27 cellular contexts compared by ENCODE assay signal in the genomic region with DNA sequence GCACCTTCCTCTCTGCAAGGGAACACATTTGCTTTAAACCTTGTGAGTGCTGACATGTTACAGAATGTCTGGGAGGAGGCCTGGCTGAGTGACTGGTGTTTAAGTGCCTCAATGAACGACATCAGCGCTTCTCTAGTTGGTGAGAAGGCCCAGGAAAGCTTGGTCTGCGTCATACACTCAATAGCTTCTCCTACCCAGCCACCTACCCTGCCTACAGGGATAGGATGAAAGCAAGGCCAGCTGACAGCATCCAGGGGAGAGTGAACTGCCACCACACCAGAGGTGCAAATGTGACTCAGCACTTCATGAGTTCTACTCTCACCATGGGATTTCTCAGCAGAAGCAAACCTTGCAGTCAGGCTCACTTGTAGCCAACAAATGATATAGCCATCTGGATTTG. TPM values are rescaled to one million over a fixed set of nuclear protein-coding genes. Genes with fewer than 3 reads are reported as not detected.
DNase-seq lines count a peak whose midpoint lies in the region; ATAC-seq, FAIRE-seq and TF ChIP-seq lines count a peak whose summit lies in the region.
"Had no signal": no experiment of that assay in that cellular context is flagged by ENCODE, and none has a peak within 500 bp of the region (broad histone marks: within the 10 kb centered on the region; RNA-seq: fewer than 3 reads in every experiment).

No MANE protein-coding gene starts in this region.

- peak overlapping the region in 1 of 2 donors; percentile 9 for H3K27ac Mint-ChIP-seq in natural killer cell

- CTCF ChIA-PET in K562 (lab: Yijun Ruan, JAX; ENCODE audit: low intra/inter-chr PET ratio), result no interaction called here

- H2AFZ ChIP-seq in K562 (ENCODE audit: low read depth, low read length) (no peak overlapping the region), osteoblast (ENCODE audit: low read length) (no peak overlapping the region)

- H3K4me2 ChIP-seq in K562 (ENCODE audit: insufficient read depth, low read length), result no peak overlapping the region
- no peak overlapping the region for H3K4me2 ChIP-seq in osteoblast (ENCODE audit: insufficient read depth, low read length)
- H3K4me2 ChIP-seq: BLaER1 had no signal

- no peak overlapping the region for H3K4me3 Mint-ChIP-seq in natural killer cell
- H3K4me3 Mint-ChIP-seq: activated B cell treated with CpG ODN at 0.5 μM for 24 hours, nephron had no signal

- intact Hi-C loops in Right ventricle myocardium inferior (cut with DNase I), result no loop called here
- intact Hi-C loops in K562 (cut with micrococcal nuclease), result no loop called here
- intact Hi-C loops in natural killer cell (cut with micrococcal nuclease), result no loop called here

- H4K20me1 ChIP-seq in K562 (replicated peaks; ENCODE audit: control insufficient read depth, insufficient read depth, low read length) (no peaks in the 10 kb centered on the region), osteoblast (ENCODE audit: insufficient read depth, low read length) (no peaks in the 10 kb centered on the region)

- peaks cover 33% of the 10 kb centered on the region for H3K36me3 ChIP-seq in cardiac muscle cell
- peaks cover 62% of the 10 kb centered on the region for H3K36me3 ChIP-seq in K562 (ENCODE audit: control insufficient read depth, insufficient read depth, low read length)
- peaks cover 60% of the 10 kb centered on the region for H3K36me3 ChIP-seq in osteoblast (ENCODE audit: insufficient read depth, low read length)
- H3K36me3 ChIP-seq: ovary had no signal

- TF ChIP-seq RAD21 in K562 (CRISPR knock-in tag; conservative IDR thresholded peaks at IDR 0.05 in 1 of 2, IDR thresholded peaks at IDR 0.05 in 1 of 2), result no peak

- H3K9me3 ChIP-seq in cardiac muscle cell (ENCODE audit: low read depth) (no peaks in the 10 kb centered on the region), K562 (replicated peaks; ENCODE audit: control insufficient read depth, insufficient read depth, low read depth, low read length) (no peaks in the 10 kb centered on the region), osteoblast (ENCODE audit: low read depth, low read length) (no peaks in the 10 kb centered on the region)
- H3K9me3 ChIP-seq: BLaER1, gastroesophageal sphincter, lower lobe of right lung, ovary, SJCRH30, testis had no signal

- H3K27me3 Mint-ChIP-seq in natural killer cell (ENCODE audit: low read depth in 2 of 2), result no peaks in the 10 kb centered on the region
- H3K27me3 Mint-ChIP-seq: activated B cell treated with CpG ODN at 0.5 μM for 24 hours had no signal

- no peaks in the 10 kb centered on the region for H3K9me3 Mint-ChIP-seq in natural killer cell
- H3K9me3 Mint-ChIP-seq: activated B cell treated with CpG ODN at 0.5 μM for 24 hours, nephron had no signal

- H3K27ac ChIP-seq in cardiac muscle cell (peak overlapping the region; percentile 33), K562 (ENCODE audit: extremely low read depth, low read depth, low read length) (no peak overlapping the region; the same call in 2 of the 3 replicates), osteoblast (ENCODE audit: low read depth, low read length) (no peak overlapping the region)
- H3K27ac ChIP-seq: BLaER1, gastroesophageal sphincter, lower lobe of right lung, ovary, SJCRH30, testis had no signal

- H3K79me2 ChIP-seq in K562 (ENCODE audit: control insufficient read depth, insufficient read depth, low read length) (no peaks in the 10 kb centered on the region), osteoblast (ENCODE audit: insufficient read depth, low read length) (no peaks in the 10 kb centered on the region)

- DNase-seq in cardiac muscle cell (ENCODE audit: low read depth in 1 of 2, low spot score in 1 of 2) (peak in 1 of 2 donors; percentile 86), Right ventricle myocardium inferior (ENCODE audit: missing footprints) (no peak), HTR-8/SVneo (ENCODE audit: insufficient read length, low spot score) (no peak), K562 (ENCODE audit: extremely low read depth in 1 of 4, low spot score in 3 of 4) (peak in 1 of 4 experiments; percentile 17), osteoblast (ENCODE audit: insufficient read length, low spot score, missing footprints) (peak; percentile 82), natural killer cell (no peak)
- DNase-seq: activated B cell treated with CpG ODN at 0.5 μM for 24 hours; activated CD4-positive, alpha-beta T cell treated with anti-CD3 and anti-CD28 coated beads, Interleukin-2, amount 50 U/mL, for 48 hours; activated gamma-delta T cell; DMS153; H7; IMR-90; lower lobe of right lung; NCI-H1048; NCI-H1694 treated with DMSO at 0.1 percent for 48 hours; NCI-H446 treated with DMSO at 0.1 percent for 48 hours; ovary; SJCRH30; stimulated activated CD4-positive, alpha-beta T cell treated with anti-CD3 and anti-CD28 coated beads, Interleukin-15, amount 100 ng/mL, for 24 hours; stimulated activated naive CD4-positive, alpha-beta T cell; SW 1271; testis had no signal

- 83% methylated on average over 3 of the region's 3 CpGs for WGBS in K562 (ENCODE audit: insufficient coverage, low coverage, missing lambda C conversion rate)

- ATAC-seq in Right ventricle myocardium inferior, result no peak
- ATAC-seq in K562, result peak; percentile 48
- ATAC-seq in natural killer cell, result no peak
- ATAC-seq in HG03469 (IDR thresholded peaks at IDR 0.05; ENCODE audit: unreplicated experiment), result no peak
- no peak for ATAC-seq in GM18511 (IDR thresholded peaks at IDR 0.05; ENCODE audit: unreplicated experiment)
- ATAC-seq: gastroesophageal sphincter, lower lobe of right lung had no signal

- H3K4me1 Mint-ChIP-seq in natural killer cell, result peaks cover 3 to 4% of the 10 kb centered on the region in 2 donors
- H3K4me1 Mint-ChIP-seq: activated B cell treated with CpG ODN at 0.5 μM for 24 hours, nephron had no signal

- BruUV-seq in K562 (replicated peaks; lab: Mats Ljungman, UMichigan), result no TSS peak

- peaks cover 5% of the 10 kb centered on the region for H3K4me1 ChIP-seq in cardiac muscle cell (ENCODE audit: low read depth)
- no peaks in the 10 kb centered on the region for H3K4me1 ChIP-seq in K562 (replicated peaks in 1 of 2; ENCODE audit: control insufficient read depth in 2 of 2, insufficient read depth in 2 of 2, low read length in 2 of 2)
- no peaks in the 10 kb centered on the region for H3K4me1 ChIP-seq in osteoblast (ENCODE audit: insufficient read depth, low read length)
- H3K4me1 ChIP-seq: BLaER1, gastroesophageal sphincter, lower lobe of right lung, SJCRH30, testis had no signal

- no peak overlapping the region for H3K9ac ChIP-seq in K562 (ENCODE audit: insufficient read depth in 1 of 2, low read depth in 2 of 2, low read length in 2 of 2)
- H3K9ac ChIP-seq: BLaER1 had no signal

- no peak for TF ChIP-seq POLR2A in K562 (conservative IDR thresholded peaks at IDR 0.05)

- POLR2A ChIA-PET in K562 (lab: Yijun Ruan, JAX), result interaction anchor here (0.6 to 1.1 kb wide), 2 partner anchors 9 to 57 kb away, joined by 3 read pairs; no protein-coding TSS in a partner anchor

- H3K27me3 ChIP-seq in cardiac muscle cell (no peaks in the 10 kb centered on the region), K562 (ENCODE audit: control insufficient read depth in 2 of 2, insufficient read depth in 2 of 2, low read length in 2 of 2) (no peaks in the 10 kb centered on the region), osteoblast (ENCODE audit: insufficient read depth, low read length) (no peaks in the 10 kb centered on the region)
- H3K27me3 ChIP-seq: BLaER1, gastroesophageal sphincter, ovary, SJCRH30, testis had no signal

- FAIRE-seq in HTR-8/SVneo (lab: Jason Lieb, UNC) (peak; percentile 28), K562 (lab: Jason Lieb, UNC) (peak; percentile 15)

- no peaks in the 10 kb centered on the region for H3K9me1 ChIP-seq in K562 (ENCODE audit: control insufficient read depth, insufficient read depth, low read length)

- TF ChIP-seq EP300 in K562 (IDR thresholded peaks at IDR 0.05; ENCODE audit: low read length), result no peak

- H3K36me3 Mint-ChIP-seq in natural killer cell, result peaks cover 32% of the 10 kb centered on the region

- in situ Hi-C loops in K562 (cut with MboI), result no loop called here

- no peak overlapping the region for H3K4me3 ChIP-seq in cardiac muscle cell
- no peak overlapping the region for H3K4me3 ChIP-seq in K562
- no peak overlapping the region for H3K4me3 ChIP-seq in osteoblast (ENCODE audit: insufficient read depth, low read length)
- H3K4me3 ChIP-seq: BLaER1, gastroesophageal sphincter, lower lobe of right lung, ovary, SJCRH30, testis had no signal

- TF ChIP-seq CTCF in cardiac muscle cell (IDR thresholded peaks at IDR 0.05; ENCODE audit: low read depth, low read length) (no peak), K562 (IDR thresholded peaks at IDR 0.05 in 2 of 3, conservative IDR thresholded peaks at IDR 0.05 in 1 of 3; ENCODE audit: insufficient read depth in 2 of 3, low read depth in 1 of 3, low read length in 3 of 3) (no peak), osteoblast (IDR thresholded peaks at IDR 0.05; ENCODE audit: extremely low read depth, low read depth, low read length) (no peak), natural killer cell (IDR thresholded peaks at IDR 0.05) (no peak)

RNA-seq across cellular contexts. Expression of a gene that starts 31.7 kb away (rescaled TPM):
- total RNA-seq in cardiac muscle cell (154 and 198 TPM in 2 replicates), Right ventricle myocardium inferior (34.8 TPM), K562 (2014; rRNA removed) (75.5 and 77.8 TPM in 2 replicates), K562 (2014; rRNA removed; fragmentation: Illumina TruSeq; extraction: Trizol) (66.2 and 69.2 TPM in 2 replicates), K562 (2015; rRNA removed; fragmentation: Illumina TruSeq; extraction: Trizol) (79.1 and 90.5 TPM in 2 replicates), K562 (2021) (55.2 and 56.5 TPM in 2 replicates), osteoblast (22.4 and 26.1 TPM in 2 replicates), natural killer cell (100 to 1,000 TPM in 1 of 3 donors, 10 to 100 TPM in 2; 57.9 to 137 (median 64.7) TPM)
- polyA plus RNA-seq in cardiac muscle cell (118 and 137 TPM in 2 replicates), K562 (2011; rRNA removed) (75.3 and 76.3 TPM in 2 replicates), K562 (2014; fragmentation: Illumina TruSeq; extraction: Trizol) (74.4 and 79.1 TPM in 2 replicates), K562 (2014; fragmentation: Nextera tagmentation; extraction: Ambion mirVana) (10 to 100 TPM; 20.5 to 30.4 TPM), K562 (2014; rRNA removed) (84.5 and 90.0 TPM in 2 replicates)
- total RNA-seq in K562 (2011; cell fraction: chromatin; rRNA removed; ENCODE audit: low replicate concordance), result 60.4 and 84.1 TPM in 2 replicates
- total RNA-seq in K562 (2011; cell fraction: nucleolus; rRNA removed), result 47.2 and 54.3 TPM in 2 replicates
- 53.7 and 61.0 TPM in 2 replicates for total RNA-seq in K562 (2011; cell fraction: nucleoplasm; rRNA removed)
- polyA plus RNA-seq in K562 (2011; cell fraction: cytosol; rRNA removed), result 80.3 and 88.1 TPM in 2 replicates
- polyA plus RNA-seq in K562 (2011; cell fraction: nucleus; rRNA removed), result 73.5 and 86.5 TPM in 2 replicates
- polyA plus RNA-seq in K562 (2012), result 58.5 and 70.9 TPM in 2 replicates
- polyA minus RNA-seq in K562 (2011; rRNA and poly(A)+ RNA removed), result 68.0 and 92.8 TPM in 2 replicates
- polyA minus RNA-seq in K562 (2011; cell fraction: cytosol; rRNA and poly(A)+ RNA removed), result 50.4 and 54.9 TPM in 2 replicates
- polyA minus RNA-seq in K562 (2011; cell fraction: nucleus; rRNA and poly(A)+ RNA removed), result 23.3 and 44.5 TPM in 2 replicates

RNA-seq across cellular contexts. Expression of a gene that starts 37.1 kb away (rescaled TPM):
- total RNA-seq in cardiac muscle cell (35.5 and 44.3 TPM in 2 replicates), Right ventricle myocardium inferior (29.7 TPM), K562 (2014; rRNA removed) (20.8 TPM in 2 replicates), K562 (2014; rRNA removed; fragmentation: Illumina TruSeq; extraction: Trizol) (54.1 and 59.2 TPM in 2 replicates), K562 (2015; rRNA removed; fragmentation: Illumina TruSeq; extraction: Trizol) (44.7 and 44.8 TPM in 2 replicates), K562 (2021) (95.7 and 109 TPM in 2 replicates), osteoblast (38.6 and 40.5 TPM in 2 replicates), natural killer cell (10 to 100 TPM; 53.2 to 61.1 (median 59.9) TPM)
- polyA plus RNA-seq in cardiac muscle cell (26.7 and 35.9 TPM in 2 replicates), K562 (2011; rRNA removed) (48.1 and 61.2 TPM in 2 replicates), K562 (2014; fragmentation: Illumina TruSeq; extraction: Trizol) (90.0 and 97.7 TPM in 2 replicates), K562 (2014; fragmentation: Nextera tagmentation; extraction: Ambion mirVana) (10 to 100 TPM; 23.4 to 25.2 TPM), K562 (2014; rRNA removed) (35.4 and 42.8 TPM in 2 replicates)
- 26.4 and 69.6 TPM in 2 replicates for total RNA-seq in K562 (2011; cell fraction: chromatin; rRNA removed; ENCODE audit: low replicate concordance)
- total RNA-seq in K562 (2011; cell fraction: nucleolus; rRNA removed), result 19.0 and 20.7 TPM in 2 replicates
- 45.6 and 81.2 TPM in 2 replicates for total RNA-seq in K562 (2011; cell fraction: nucleoplasm; rRNA removed)
- 29.2 and 61.7 TPM in 2 replicates for polyA plus RNA-seq in K562 (2011; cell fraction: cytosol; rRNA removed)
- 33.6 and 40.3 TPM in 2 replicates for polyA plus RNA-seq in K562 (2011; cell fraction: nucleus; rRNA removed)
- 62.6 and 118 TPM in 2 replicates for polyA plus RNA-seq in K562 (2012)
- 131 and 140 TPM in 2 replicates for polyA minus RNA-seq in K562 (2011; rRNA and poly(A)+ RNA removed)
- polyA minus RNA-seq in K562 (2011; cell fraction: cytosol; rRNA and poly(A)+ RNA removed), result 65.1 and 66.0 TPM in 2 replicates
- polyA minus RNA-seq in K562 (2011; cell fraction: nucleus; rRNA and poly(A)+ RNA removed), result 13.7 and 24.1 TPM in 2 replicates
